ENCODE assay signal across 2 cellular contexts in genomic region chr12:56683-57346, GRCh38.
TF ChIP-seq lines count a peak whose summit lies in the region.

No MANE protein-coding gene starts in this region.

TF ChIP-seq in WTC11, 78 proteins besides CTCF, POLR2A, EP300 and RAD21 (continues in another document):
- TF ChIP-seq, protein P1, sequence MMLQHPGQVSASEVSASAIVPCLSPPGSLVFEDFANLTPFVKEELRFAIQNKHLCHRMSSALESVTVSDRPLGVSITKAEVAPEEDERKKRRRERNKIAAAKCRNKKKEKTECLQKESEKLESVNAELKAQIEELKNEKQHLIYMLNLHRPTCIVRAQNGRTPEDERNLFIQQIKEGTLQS (CRISPR knock-in tag; conservative IDR thresholded peaks at IDR 0.05): no peak
- no peak for TF ChIP-seq FOXK1 (CRISPR knock-in tag; IDR thresholded peaks at IDR 0.05)
- TF ChIP-seq, protein P2, sequence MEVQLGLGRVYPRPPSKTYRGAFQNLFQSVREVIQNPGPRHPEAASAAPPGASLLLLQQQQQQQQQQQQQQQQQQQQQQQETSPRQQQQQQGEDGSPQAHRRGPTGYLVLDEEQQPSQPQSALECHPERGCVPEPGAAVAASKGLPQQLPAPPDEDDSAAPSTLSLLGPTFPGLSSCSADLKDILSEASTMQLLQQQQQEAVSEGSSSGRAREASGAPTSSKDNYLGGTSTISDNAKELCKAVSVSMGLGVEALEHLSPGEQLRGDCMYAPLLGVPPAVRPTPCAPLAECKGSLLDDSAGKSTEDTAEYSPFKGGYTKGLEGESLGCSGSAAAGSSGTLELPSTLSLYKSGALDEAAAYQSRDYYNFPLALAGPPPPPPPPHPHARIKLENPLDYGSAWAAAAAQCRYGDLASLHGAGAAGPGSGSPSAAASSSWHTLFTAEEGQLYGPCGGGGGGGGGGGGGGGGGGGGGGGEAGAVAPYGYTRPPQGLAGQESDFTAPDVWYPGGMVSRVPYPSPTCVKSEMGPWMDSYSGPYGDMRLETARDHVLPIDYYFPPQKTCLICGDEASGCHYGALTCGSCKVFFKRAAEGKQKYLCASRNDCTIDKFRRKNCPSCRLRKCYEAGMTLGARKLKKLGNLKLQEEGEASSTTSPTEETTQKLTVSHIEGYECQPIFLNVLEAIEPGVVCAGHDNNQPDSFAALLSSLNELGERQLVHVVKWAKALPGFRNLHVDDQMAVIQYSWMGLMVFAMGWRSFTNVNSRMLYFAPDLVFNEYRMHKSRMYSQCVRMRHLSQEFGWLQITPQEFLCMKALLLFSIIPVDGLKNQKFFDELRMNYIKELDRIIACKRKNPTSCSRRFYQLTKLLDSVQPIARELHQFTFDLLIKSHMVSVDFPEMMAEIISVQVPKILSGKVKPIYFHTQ (CRISPR knock-in tag; IDR thresholded peaks at IDR 0.05): no peak
- TF ChIP-seq, protein P3, sequence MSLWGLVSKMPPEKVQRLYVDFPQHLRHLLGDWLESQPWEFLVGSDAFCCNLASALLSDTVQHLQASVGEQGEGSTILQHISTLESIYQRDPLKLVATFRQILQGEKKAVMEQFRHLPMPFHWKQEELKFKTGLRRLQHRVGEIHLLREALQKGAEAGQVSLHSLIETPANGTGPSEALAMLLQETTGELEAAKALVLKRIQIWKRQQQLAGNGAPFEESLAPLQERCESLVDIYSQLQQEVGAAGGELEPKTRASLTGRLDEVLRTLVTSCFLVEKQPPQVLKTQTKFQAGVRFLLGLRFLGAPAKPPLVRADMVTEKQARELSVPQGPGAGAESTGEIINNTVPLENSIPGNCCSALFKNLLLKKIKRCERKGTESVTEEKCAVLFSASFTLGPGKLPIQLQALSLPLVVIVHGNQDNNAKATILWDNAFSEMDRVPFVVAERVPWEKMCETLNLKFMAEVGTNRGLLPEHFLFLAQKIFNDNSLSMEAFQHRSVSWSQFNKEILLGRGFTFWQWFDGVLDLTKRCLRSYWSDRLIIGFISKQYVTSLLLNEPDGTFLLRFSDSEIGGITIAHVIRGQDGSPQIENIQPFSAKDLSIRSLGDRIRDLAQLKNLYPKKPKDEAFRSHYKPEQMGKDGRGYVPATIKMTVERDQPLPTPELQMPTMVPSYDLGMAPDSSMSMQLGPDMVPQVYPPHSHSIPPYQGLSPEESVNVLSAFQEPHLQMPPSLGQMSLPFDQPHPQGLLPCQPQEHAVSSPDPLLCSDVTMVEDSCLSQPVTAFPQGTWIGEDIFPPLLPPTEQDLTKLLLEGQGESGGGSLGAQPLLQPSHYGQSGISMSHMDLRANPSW (CRISPR knock-in tag; conservative IDR thresholded peaks at IDR 0.05; ENCODE audit: low read depth): no peak
- TF ChIP-seq ATF2 (CRISPR knock-in tag; IDR thresholded peaks at IDR 0.05; ENCODE audit: borderline replicate concordance, low read depth): no peak
- TF ChIP-seq, protein P4, sequence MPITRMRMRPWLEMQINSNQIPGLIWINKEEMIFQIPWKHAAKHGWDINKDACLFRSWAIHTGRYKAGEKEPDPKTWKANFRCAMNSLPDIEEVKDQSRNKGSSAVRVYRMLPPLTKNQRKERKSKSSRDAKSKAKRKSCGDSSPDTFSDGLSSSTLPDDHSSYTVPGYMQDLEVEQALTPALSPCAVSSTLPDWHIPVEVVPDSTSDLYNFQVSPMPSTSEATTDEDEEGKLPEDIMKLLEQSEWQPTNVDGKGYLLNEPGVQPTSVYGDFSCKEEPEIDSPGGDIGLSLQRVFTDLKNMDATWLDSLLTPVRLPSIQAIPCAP (CRISPR knock-in tag; IDR thresholded peaks at IDR 0.05): no peak
- no peak for TF ChIP-seq ZNF263 (CRISPR knock-in tag; IDR thresholded peaks at IDR 0.05; ENCODE audit: low read depth)
- TF ChIP-seq, protein P5, sequence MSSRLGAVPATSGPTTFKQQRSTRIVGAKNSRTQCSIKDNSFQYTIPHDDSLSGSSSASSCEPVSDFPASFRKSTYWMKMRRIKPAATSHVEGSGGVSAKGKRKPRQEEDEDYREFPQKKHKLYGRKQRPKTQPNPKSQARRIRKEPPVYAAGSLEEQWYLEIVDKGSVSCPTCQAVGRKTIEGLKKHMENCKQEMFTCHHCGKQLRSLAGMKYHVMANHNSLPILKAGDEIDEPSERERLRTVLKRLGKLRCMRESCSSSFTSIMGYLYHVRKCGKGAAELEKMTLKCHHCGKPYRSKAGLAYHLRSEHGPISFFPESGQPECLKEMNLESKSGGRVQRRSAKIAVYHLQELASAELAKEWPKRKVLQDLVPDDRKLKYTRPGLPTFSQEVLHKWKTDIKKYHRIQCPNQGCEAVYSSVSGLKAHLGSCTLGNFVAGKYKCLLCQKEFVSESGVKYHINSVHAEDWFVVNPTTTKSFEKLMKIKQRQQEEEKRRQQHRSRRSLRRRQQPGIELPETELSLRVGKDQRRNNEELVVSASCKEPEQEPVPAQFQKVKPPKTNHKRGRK (CRISPR knock-in tag; IDR thresholded peaks at IDR 0.05; ENCODE audit: borderline replicate concordance): no peak

TF ChIP-seq in HepG2, 621 proteins besides CTCF, POLR2A, EP300 and RAD21:
- TF ChIP-seq ZNF83 (CRISPR knock-in tag; IDR thresholded peaks at IDR 0.05; ENCODE audit: borderline replicate concordance) (no peak), MED8 (CRISPR knock-in tag; IDR thresholded peaks at IDR 0.05; ENCODE audit: insufficient replicate concordance) (peak; percentile 25)
- TF ChIP-seq, protein P6, sequence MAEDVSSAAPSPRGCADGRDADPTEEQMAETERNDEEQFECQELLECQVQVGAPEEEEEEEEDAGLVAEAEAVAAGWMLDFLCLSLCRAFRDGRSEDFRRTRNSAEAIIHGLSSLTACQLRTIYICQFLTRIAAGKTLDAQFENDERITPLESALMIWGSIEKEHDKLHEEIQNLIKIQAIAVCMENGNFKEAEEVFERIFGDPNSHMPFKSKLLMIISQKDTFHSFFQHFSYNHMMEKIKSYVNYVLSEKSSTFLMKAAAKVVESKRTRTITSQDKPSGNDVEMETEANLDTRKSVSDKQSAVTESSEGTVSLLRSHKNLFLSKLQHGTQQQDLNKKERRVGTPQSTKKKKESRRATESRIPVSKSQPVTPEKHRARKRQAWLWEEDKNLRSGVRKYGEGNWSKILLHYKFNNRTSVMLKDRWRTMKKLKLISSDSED (CRISPR knock-in tag; IDR thresholded peaks at IDR 0.05): 0 out of 2 replicates have a peak, but pooled peaks have one; percentile 24
